In genomic region chr13:52193572-52194183, GRCh38 we compare ENCODE assay signal across 8 cellular contexts. TPM values are rescaled to one million over a fixed set of nuclear protein-coding genes. Genes with fewer than 3 reads are reported as not detected.
A peak's percentile ranks its signal among the peaks of the same experiment; 100 is the strongest.
DNase-seq lines count a peak whose midpoint lies in the region; ATAC-seq and TF ChIP-seq lines count a peak whose summit lies in the region.
"Not testable (repeated sequence)": the region's sequence is repeated elsewhere in the genome, so short reads cannot be mapped to it uniquely, and the experiment has no call there.

No MANE protein-coding gene starts in this region.

- not testable (repeated sequence) for TF ChIP-seq CTCF in activated B cell treated with CpG ODN at 0.5 μM for 24 hours (IDR thresholded peaks at IDR 0.05); left ventricle myocardium inferior (IDR thresholded peaks at IDR 0.05; ENCODE audit: borderline replicate concordance); natural killer cell (IDR thresholded peaks at IDR 0.05)

- H3K4me1 Mint-ChIP-seq in activated B cell treated with CpG ODN at 0.5 μM for 24 hours (peaks cover 31% of the 10 kb centered on the region), natural killer cell (peaks cover 19 to 23% of the 10 kb centered on the region in 2 donors)

- not testable (repeated sequence) for H3K9me3 Mint-ChIP-seq in activated B cell treated with CpG ODN at 0.5 μM for 24 hours, natural killer cell

- CTCF ChIA-PET in activated B cell treated with CpG ODN at 0.5 μM for 24 hours (lab: Charles Lee), result interaction anchor here (1.0 kb wide), 1 partner anchor 378 kb away, joined by 3 read pairs; no protein-coding TSS in a partner anchor

- H3K4me3 Mint-ChIP-seq in activated B cell treated with CpG ODN at 0.5 μM for 24 hours, result peak overlapping the region; percentile 99
- H3K4me3 Mint-ChIP-seq in natural killer cell, result peak overlapping the region; percentile 98

- H3K4me1 ChIP-seq in left ventricle myocardium inferior, result peaks cover 50% of the 10 kb centered on the region

- H3K27ac Mint-ChIP-seq in activated B cell treated with CpG ODN at 0.5 μM for 24 hours (peak overlapping the region; percentile 98), natural killer cell (peak overlapping the region; percentile 89 to 91)

- H3K36me3 ChIP-seq in left ventricle myocardium inferior, result not testable (repeated sequence)

- peak overlapping the region; percentile 75 for H3K4me3 ChIP-seq in left ventricle myocardium inferior

- DNase-seq in DMS53 treated with DMSO at 0.1 percent for 48 hours (lab: John Stamatoyannopoulos, UW; ENCODE audit: unreplicated experiment) (peak; percentile 50), HCEC 1CT (peak; percentile 2), NCI-H146 (lab: John Stamatoyannopoulos, UW) (peak; percentile 16), cerebellar cortex (ENCODE audit: low spot score) (peak; percentile 33)
- not testable (repeated sequence) for DNase-seq in activated B cell treated with CpG ODN at 0.5 μM for 24 hours, left ventricle myocardium inferior, natural killer cell

- H3K27ac ChIP-seq in left ventricle myocardium inferior (replicated peaks) (peak overlapping the region; percentile 91), temporal lobe (ENCODE audit: low read depth, low read length) (peak overlapping the region; percentile 70)

- not testable (repeated sequence) for H3K9me3 ChIP-seq in left ventricle myocardium inferior (replicated peaks)

- H3K36me3 Mint-ChIP-seq in activated B cell treated with CpG ODN at 0.5 μM for 24 hours (ENCODE audit: low read depth), result peaks cover 24% of the 10 kb centered on the region
- not testable (repeated sequence) for H3K36me3 Mint-ChIP-seq in natural killer cell

- H3K27me3 Mint-ChIP-seq in activated B cell treated with CpG ODN at 0.5 μM for 24 hours; natural killer cell (ENCODE audit: low read depth in 2 of 2): not testable (repeated sequence)

- not testable (repeated sequence) for H3K27me3 ChIP-seq in left ventricle myocardium inferior (ENCODE audit: low read depth)

- ATAC-seq in activated B cell treated with CpG ODN at 0.5 μM for 24 hours (ENCODE audit: low read depth), result not testable (repeated sequence)
- ATAC-seq in natural killer cell, result peak in 1 of 3 donors; percentile 1

- POLR2A ChIA-PET in activated B cell treated with CpG ODN at 0.5 μM for 24 hours (lab: Charles Lee), result interaction anchor here (0.7 to 2.5 kb wide), 6 partner anchors 34 to 740 kb away, joined by 3 to 13 read pairs (median 8); partner anchors contain the start of genes ALG11, NEK3, SUGT1 and VPS36

- intact Hi-C loops in activated B cell treated with CpG ODN at 0.5 μM for 24 hours (cut with micrococcal nuclease) (loop anchor here (1.0 to 2.0 kb wide), 7 partner anchors 34 to 740 kb away; partner anchors contain the start of genes CKAP2, INTS6, NEK3 and SUGT1), natural killer cell (cut with micrococcal nuclease) (loop anchor here (2.0 to 10.0 kb wide), 3 partner anchors 36 to 739 kb away; partner anchors contain the start of genes ALG11, INTS6 and NEK3)
- intact Hi-C loops in left ventricle myocardium inferior (cut with micrococcal nuclease), result not testable (repeated sequence)

RNA-seq across cellular contexts. Expression of gene NEK3, which starts 34.3 kb away (rescaled TPM):
- total RNA-seq in activated B cell treated with CpG ODN at 0.5 μM for 24 hours (9.1 and 12.0 TPM in 2 replicates), left ventricle myocardium inferior (4.3 TPM), natural killer cell (10 to 100 TPM in 1 of 3 donors, 1 to 10 TPM in 2; 7.5 to 15.2 (median 8.8) TPM), temporal lobe (9.8 TPM)
